ENCODE assay signal across 28 cellular contexts in the genomic region with DNA sequence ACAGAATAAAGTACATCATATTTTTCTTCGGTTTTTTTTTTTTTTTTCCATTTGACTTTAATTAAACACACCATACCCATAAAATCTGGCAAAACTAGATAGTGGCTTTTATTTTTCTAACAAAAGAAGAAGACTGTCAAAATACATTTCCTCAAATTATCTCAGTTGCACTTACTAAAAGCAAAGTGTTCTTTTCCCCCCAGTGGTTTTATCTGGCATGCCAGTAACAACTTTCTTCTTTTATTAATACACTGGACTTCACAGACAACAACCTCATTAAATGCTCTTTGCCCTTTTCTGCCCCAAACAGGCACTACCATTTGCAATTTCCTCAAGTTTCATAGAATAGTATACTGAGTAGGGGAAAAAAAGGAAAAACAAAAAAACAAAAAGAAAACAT.
"Had no signal": no experiment of that assay in that cellular context is flagged by ENCODE, and none has a peak within 500 bp of the region (broad histone marks: within the 10 kb centered on the region; RNA-seq: fewer than 3 reads in every experiment).

No MANE protein-coding gene starts in this region.

- H3K27me3 Mint-ChIP-seq: activated T-helper 17 cell treated with anti-CD3 and anti-CD28 coated beads, Interleukin-2, amount 50 U/mL, for 72 hours; T-helper 17 cell had no signal

- H3K27ac Mint-ChIP-seq: activated CD8-positive, alpha-beta T cell treated with anti-CD3 and anti-CD28 coated beads, Interleukin-2, amount 10 ng/mL, durations not matched to agents 7 days and 5 days; activated naive CD4-positive, alpha-beta T cell treated with anti-CD3 and anti-CD28 coated beads, Interleukin-2, amount 50 U/mL, for 72 hours; activated T-helper 17 cell treated with anti-CD3 and anti-CD28 coated beads, Interleukin-2, amount 50 U/mL, for 72 hours; nephron progenitor cell; T-helper 17 cell had no signal

- H3K27me3 ChIP-seq: brain microvascular endothelial cell, esophagus muscularis mucosa, gastrocnemius medialis, spleen, upper lobe of left lung had no signal

- H3K27ac ChIP-seq: brain microvascular endothelial cell, esophagus muscularis mucosa, gastrocnemius medialis, spleen, thoracic aorta, upper lobe of left lung, VCaP had no signal

- H3K4me3 Mint-ChIP-seq: activated CD8-positive, alpha-beta T cell treated with anti-CD3 and anti-CD28 coated beads, Interleukin-2, amount 10 ng/mL, durations not matched to agents 7 days and 5 days; activated T-helper 17 cell treated with anti-CD3 and anti-CD28 coated beads, Interleukin-2, amount 50 U/mL, for 72 hours; nephron progenitor cell; T-helper 17 cell had no signal

- H3K36me3 ChIP-seq: brain microvascular endothelial cell, esophagus muscularis mucosa, gastrocnemius medialis, spleen, thoracic aorta, upper lobe of left lung had no signal

- DNase-seq: activated CD4-positive, alpha-beta T cell treated with anti-CD3 and anti-CD28 coated beads, Interleukin-2, amount 50 U/mL, for 1 hour; activated CD4-positive, CD25-positive, alpha-beta regulatory T cell treated with anti-CD3 and anti-CD28 coated beads, Interleukin-2, amount 50 U/mL, for 72 hours; activated CD8-positive, alpha-beta T cell treated with anti-CD3 and anti-CD28 coated beads, Interleukin-2, amount 10 ng/mL, durations not matched to agents 7 days and 5 days; activated T-cell treated with anti-CD3 and anti-CD28 coated beads, Interleukin-2, amount 50 U/mL, for 1 hour; aorta; brain microvascular endothelial cell; central memory CD4-positive, alpha-beta T cell; effector memory CD4-positive, alpha-beta T cell; gastrocnemius medialis; head of caudate nucleus; left ventricle myocardium superior; mammary epithelial cell; midbrain; nephron progenitor cell; nucleus accumbens; posterior cingulate gyrus; spleen; stimulated activated CD4-positive, alpha-beta T cell treated with anti-CD3 and anti-CD28 coated beads, Interleukin-4, amount 100 ng/mL, for 1 hour; stimulated activated naive CD4-positive, alpha-beta T cell treated with Interleukin-2 at 50 U/mL for 16 hours; SW 1271; T-helper 17 cell; upper lobe of left lung had no signal

- H3K9me3 ChIP-seq: esophagus muscularis mucosa, gastrocnemius medialis, thoracic aorta, upper lobe of left lung had no signal

- H3K36me3 Mint-ChIP-seq: activated naive CD4-positive, alpha-beta T cell treated with anti-CD3 and anti-CD28 coated beads, Interleukin-2, amount 50 U/mL, for 72 hours had no signal

- H3K4me1 Mint-ChIP-seq: activated T-helper 17 cell treated with anti-CD3 and anti-CD28 coated beads, Interleukin-2, amount 50 U/mL, for 72 hours; nephron progenitor cell; T-helper 17 cell had no signal

- FAIRE-seq: colon had no signal

- H3K9me3 Mint-ChIP-seq: nephron progenitor cell had no signal

- H3K4me3 ChIP-seq: esophagus muscularis mucosa, gastrocnemius medialis, spleen, thoracic aorta, upper lobe of left lung had no signal

- H3K4me1 ChIP-seq: esophagus muscularis mucosa, gastrocnemius medialis, spleen, upper lobe of left lung had no signal

- ATAC-seq: activated CD8-positive, alpha-beta T cell treated with anti-CD3 and anti-CD28 coated beads, Interleukin-2, amount 10 ng/mL, durations not matched to agents 7 days and 5 days; activated naive CD4-positive, alpha-beta T cell treated with anti-CD3 and anti-CD28 coated beads, Interleukin-2, amount 50 U/mL, for 72 hours; activated T-helper 17 cell treated with anti-CD3 and anti-CD28 coated beads, Interleukin-2, amount 50 U/mL, for 72 hours; gastrocnemius medialis; left ventricle myocardium superior; T-helper 17 cell had no signal
